ENCODE assay signal across 1 cellular context in genomic region chr20:40506567-40506966, GRCh38.
A peak's percentile ranks its signal among the peaks of the same experiment; 100 is the strongest.
TF ChIP-seq lines count a peak whose summit lies in the region.

No MANE protein-coding gene starts in this region.

TF ChIP-seq in SK-N-SH, 30 proteins besides CTCF, POLR2A, EP300 and RAD21 (continued from another document):
- TF ChIP-seq REST (IDR thresholded peaks at IDR 0.05; ENCODE audit: low read depth, low read length) (no peak), TCF12 (IDR thresholded peaks at IDR 0.05) (peak; percentile 82), POLR2AphosphoS5 (IDR thresholded peaks at IDR 0.05; ENCODE audit: low read depth, low read length) (peak; percentile 44; the same call in 1 of the 2 replicates), JUND (IDR thresholded peaks at IDR 0.05) (peak; percentile 83), MAX (IDR thresholded peaks at IDR 0.05; ENCODE audit: low read depth) (no peak; the same call in 1 of the 2 replicates), NFIC (IDR thresholded peaks at IDR 0.05; ENCODE audit: borderline replicate concordance) (peak; percentile 84), GABPA (IDR thresholded peaks at IDR 0.05; ENCODE audit: low read depth) (no peak), RXRA (IDR thresholded peaks at IDR 0.05; ENCODE audit: borderline replicate concordance, low read depth) (peak; percentile 55; the same call in 1 of the 2 replicates), FOSL2 (IDR thresholded peaks at IDR 0.05; ENCODE audit: borderline replicate concordance, low read depth) (peak; percentile 85), TAF1 (IDR thresholded peaks at IDR 0.05; ENCODE audit: borderline replicate concordance, low read depth, low read length) (no peak), ELF1 (IDR thresholded peaks at IDR 0.05) (no peak), USF2 (IDR thresholded peaks at IDR 0.05; ENCODE audit: borderline replicate concordance, low read depth, low read length) (0 out of 2 replicates have a peak, but pooled peaks have one; percentile 45), NRF1 (IDR thresholded peaks at IDR 0.05; ENCODE audit: low read depth, low read length) (no peak), EZH2phosphoT487 (IDR thresholded peaks at IDR 0.05; ENCODE audit: borderline replicate concordance, low read depth) (no peak), RFX5 (IDR thresholded peaks at IDR 0.05; ENCODE audit: low read length) (no peak)
- TF ChIP-seq, protein P1, sequence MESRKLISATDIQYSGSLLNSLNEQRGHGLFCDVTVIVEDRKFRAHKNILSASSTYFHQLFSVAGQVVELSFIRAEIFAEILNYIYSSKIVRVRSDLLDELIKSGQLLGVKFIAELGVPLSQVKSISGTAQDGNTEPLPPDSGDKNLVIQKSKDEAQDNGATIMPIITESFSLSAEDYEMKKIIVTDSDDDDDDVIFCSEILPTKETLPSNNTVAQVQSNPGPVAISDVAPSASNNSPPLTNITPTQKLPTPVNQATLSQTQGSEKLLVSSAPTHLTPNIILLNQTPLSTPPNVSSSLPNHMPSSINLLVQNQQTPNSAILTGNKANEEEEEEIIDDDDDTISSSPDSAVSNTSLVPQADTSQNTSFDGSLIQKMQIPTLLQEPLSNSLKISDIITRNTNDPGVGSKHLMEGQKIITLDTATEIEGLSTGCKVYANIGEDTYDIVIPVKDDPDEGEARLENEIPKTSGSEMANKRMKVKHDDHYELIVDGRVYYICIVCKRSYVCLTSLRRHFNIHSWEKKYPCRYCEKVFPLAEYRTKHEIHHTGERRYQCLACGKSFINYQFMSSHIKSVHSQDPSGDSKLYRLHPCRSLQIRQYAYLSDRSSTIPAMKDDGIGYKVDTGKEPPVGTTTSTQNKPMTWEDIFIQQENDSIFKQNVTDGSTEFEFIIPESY (IDR thresholded peaks at IDR 0.05; ENCODE audit: borderline replicate concordance, low read depth), result 0 out of 2 replicates have a peak, but pooled peaks have one; percentile 33
- TF ChIP-seq, protein P2, sequence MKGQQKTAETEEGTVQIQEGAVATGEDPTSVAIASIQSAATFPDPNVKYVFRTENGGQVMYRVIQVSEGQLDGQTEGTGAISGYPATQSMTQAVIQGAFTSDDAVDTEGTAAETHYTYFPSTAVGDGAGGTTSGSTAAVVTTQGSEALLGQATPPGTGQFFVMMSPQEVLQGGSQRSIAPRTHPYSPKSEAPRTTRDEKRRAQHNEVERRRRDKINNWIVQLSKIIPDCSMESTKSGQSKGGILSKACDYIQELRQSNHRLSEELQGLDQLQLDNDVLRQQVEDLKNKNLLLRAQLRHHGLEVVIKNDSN (IDR thresholded peaks at IDR 0.05; ENCODE audit: borderline replicate concordance, low read depth), result peak; percentile 95
